In the genomic region with DNA sequence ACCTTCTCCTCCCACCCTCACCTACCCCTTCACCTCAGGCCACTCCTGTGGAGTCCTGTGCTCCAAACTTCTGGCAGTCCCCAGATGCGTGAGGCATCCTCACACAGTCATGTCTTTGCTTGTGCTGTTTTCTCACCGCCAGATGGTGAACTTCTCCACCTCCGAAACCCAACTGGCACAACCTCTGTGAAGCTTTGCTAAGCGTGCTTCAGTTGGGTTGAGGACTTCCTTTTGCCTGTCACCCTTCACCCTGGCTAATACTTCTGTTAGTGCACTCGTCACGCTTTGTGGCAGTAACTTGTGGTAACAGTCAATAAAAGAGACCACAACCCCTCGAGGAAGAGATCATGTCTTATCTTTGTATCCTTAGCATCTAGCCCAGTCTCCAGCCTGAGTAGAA, we compare ENCODE assay signal across 8 cellular contexts. TPM values are rescaled to one million over a fixed set of nuclear protein-coding genes. Genes with fewer than 3 reads are reported as not detected.
DNase-seq lines count a peak whose midpoint lies in the region; ATAC-seq and TF ChIP-seq lines count a peak whose summit lies in the region.

No MANE protein-coding gene starts in this region.

- no peaks in the 10 kb centered on the region for H3K27me3 Mint-ChIP-seq in CD8-positive, alpha-beta T cell (ENCODE audit: low read depth)
- H3K27me3 Mint-ChIP-seq in activated T-helper 17 cell treated with anti-CD3 and anti-CD28 coated beads, Interleukin-2, amount 50 U/mL, for 72 hours, result no peaks in the 10 kb centered on the region
- no peaks in the 10 kb centered on the region for H3K27me3 Mint-ChIP-seq in stimulated activated naive CD8-positive, alpha-beta T cell treated with anti-CD3 and anti-CD28 coated beads, Interleukin-15, Interleukin-2, amounts not matched to agents 100 ng/mL and 50 ng/mL, for 24 hours

- CTCF ChIA-PET in CD8-positive, alpha-beta T cell (lab: Charles Lee), result interaction anchor here (0.7 to 4.2 kb wide), 16 partner anchors 10 to 326 kb away, joined by 3 to 34 read pairs (median 5); no protein-coding TSS in a partner anchor

- WGBS in lower leg skin, 2 donors, result 80 to 91% methylated on average over 7 of the region's 7 CpGs
- WGBS in psoas muscle, 3 donors, result 87 to 91% (median 88%) methylated on average over 7 of the region's 7 CpGs

- H3K27me3 ChIP-seq in CD8-positive, alpha-beta T cell (ENCODE audit: insufficient read depth, low read length), result no peaks in the 10 kb centered on the region
- no peaks in the 10 kb centered on the region for H3K27me3 ChIP-seq in psoas muscle (ENCODE audit: insufficient read depth in 3 of 3, low read length in 2 of 3)

- TF ChIP-seq POLR2A in lower leg skin (IDR thresholded peaks at IDR 0.05), result no peak

- intact Hi-C loops in CD8-positive, alpha-beta T cell (cut with DNase I, micrococcal nuclease), result loop anchor here (1.0 to 10.0 kb wide), 3 partner anchors 53 to 371 kb away; no protein-coding TSS in a partner anchor
- intact Hi-C loops in lower leg skin (cut with DNase I; ENCODE audit: low total_unique reads) (no loop called here), psoas muscle (cut with DNase I) (no loop called here)

- peak; percentile 90 for ATAC-seq in CD8-positive, alpha-beta T cell
- ATAC-seq in GM21723 (IDR thresholded peaks at IDR 0.05; ENCODE audit: unreplicated experiment) (peak; percentile 58), psoas muscle (no peak)
- peak; percentile 85 for ATAC-seq in activated T-helper 17 cell treated with anti-CD3 and anti-CD28 coated beads, Interleukin-2, amount 50 U/mL, for 72 hours (replicated peaks)

- H3K4me1 Mint-ChIP-seq in CD8-positive, alpha-beta T cell (ENCODE audit: low read depth), result peaks cover 37% of the 10 kb centered on the region
- H3K4me1 Mint-ChIP-seq in activated T-helper 17 cell treated with anti-CD3 and anti-CD28 coated beads, Interleukin-2, amount 50 U/mL, for 72 hours, result peaks cover 6% of the 10 kb centered on the region
- peaks cover 39% of the 10 kb centered on the region for H3K4me1 Mint-ChIP-seq in stimulated activated naive CD8-positive, alpha-beta T cell treated with anti-CD3 and anti-CD28 coated beads, Interleukin-15, Interleukin-2, amounts not matched to agents 100 ng/mL and 50 ng/mL, for 24 hours (ENCODE audit: low read depth)

- POLR2A ChIA-PET in CD8-positive, alpha-beta T cell (lab: Charles Lee), result interaction anchor here (0.7 to 2.4 kb wide), 4 partner anchors 10 to 58 kb away, joined by 3 to 10 read pairs (median 6); no protein-coding TSS in a partner anchor

- H3K4me3 Mint-ChIP-seq in CD8-positive, alpha-beta T cell, result peak overlapping the region; percentile 38
- H3K4me3 Mint-ChIP-seq in activated T-helper 17 cell treated with anti-CD3 and anti-CD28 coated beads, Interleukin-2, amount 50 U/mL, for 72 hours, result peak overlapping the region; percentile 30
- peak overlapping the region; percentile 6 for H3K4me3 Mint-ChIP-seq in stimulated activated naive CD8-positive, alpha-beta T cell treated with anti-CD3 and anti-CD28 coated beads, Interleukin-15, Interleukin-2, amounts not matched to agents 100 ng/mL and 50 ng/mL, for 24 hours

- no peaks in the 10 kb centered on the region for H3K9me3 Mint-ChIP-seq in CD8-positive, alpha-beta T cell
- no peaks in the 10 kb centered on the region for H3K9me3 Mint-ChIP-seq in activated T-helper 17 cell treated with anti-CD3 and anti-CD28 coated beads, Interleukin-2, amount 50 U/mL, for 72 hours
- H3K9me3 Mint-ChIP-seq in stimulated activated naive CD8-positive, alpha-beta T cell treated with anti-CD3 and anti-CD28 coated beads, Interleukin-15, Interleukin-2, amounts not matched to agents 100 ng/mL and 50 ng/mL, for 24 hours, result no peaks in the 10 kb centered on the region

- peak overlapping the region; percentile 85 for H3K27ac Mint-ChIP-seq in CD8-positive, alpha-beta T cell
- peak overlapping the region; percentile 64 for H3K27ac Mint-ChIP-seq in activated T-helper 17 cell treated with anti-CD3 and anti-CD28 coated beads, Interleukin-2, amount 50 U/mL, for 72 hours
- H3K27ac Mint-ChIP-seq in stimulated activated naive CD8-positive, alpha-beta T cell treated with anti-CD3 and anti-CD28 coated beads, Interleukin-15, Interleukin-2, amounts not matched to agents 100 ng/mL and 50 ng/mL, for 24 hours, result peak overlapping the region; percentile 39

- peak; percentile 13 to 73 (median 50) for DNase-seq in CD8-positive, alpha-beta T cell
- DNase-seq in NCI-H524 treated with DMSO at 0.1 percent for 48 hours (lab: John Stamatoyannopoulos, UW), result peak; percentile 70
- DNase-seq in lower leg skin (ENCODE audit: low spot score in 2 of 2), result no peak
- no peak for DNase-seq in H4 (ENCODE audit: low spot score)
- DNase-seq in psoas muscle, result no peak

- peaks cover 27% of the 10 kb centered on the region for H3K4me1 ChIP-seq in CD8-positive, alpha-beta T cell (ENCODE audit: insufficient read depth, low read length)
- no peaks in the 10 kb centered on the region for H3K4me1 ChIP-seq in psoas muscle

- no peaks in the 10 kb centered on the region for H3K36me3 ChIP-seq in CD8-positive, alpha-beta T cell (ENCODE audit: insufficient read depth, low read length)
- H3K36me3 ChIP-seq in psoas muscle (ENCODE audit: insufficient read depth in 1 of 2, low read depth in 1 of 2), result peaks cover 0 to 7% of the 10 kb centered on the region in 2 donors

- TF ChIP-seq CTCF in CD8-positive, alpha-beta T cell (IDR thresholded peaks at IDR 0.05), result peak; percentile 36
- no peak for TF ChIP-seq CTCF in lower leg skin (IDR thresholded peaks at IDR 0.05)
- TF ChIP-seq CTCF in psoas muscle (IDR thresholded peaks at IDR 0.05), result no peak

- H3K36me3 Mint-ChIP-seq in CD8-positive, alpha-beta T cell, result peaks cover 8% of the 10 kb centered on the region
- no peaks in the 10 kb centered on the region for H3K36me3 Mint-ChIP-seq in activated T-helper 17 cell treated with anti-CD3 and anti-CD28 coated beads, Interleukin-2, amount 50 U/mL, for 72 hours (ENCODE audit: low read depth)
- no peaks in the 10 kb centered on the region for H3K36me3 Mint-ChIP-seq in stimulated activated naive CD8-positive, alpha-beta T cell treated with anti-CD3 and anti-CD28 coated beads, Interleukin-15, Interleukin-2, amounts not matched to agents 100 ng/mL and 50 ng/mL, for 24 hours (ENCODE audit: low read depth)

- no peak overlapping the region for H3K4me3 ChIP-seq in CD8-positive, alpha-beta T cell (ENCODE audit: low read depth, low read length)
- H3K4me3 ChIP-seq in lower leg skin (ENCODE audit: low read depth, poor library complexity, severe bottlenecking), result no peak overlapping the region
- no peak overlapping the region for H3K4me3 ChIP-seq in psoas muscle

- H3K9me3 ChIP-seq in CD8-positive, alpha-beta T cell (ENCODE audit: low read length), result no peaks in the 10 kb centered on the region
- no peaks in the 10 kb centered on the region for H3K9me3 ChIP-seq in psoas muscle

- no peak overlapping the region for H3K27ac ChIP-seq in CD8-positive, alpha-beta T cell (ENCODE audit: low read depth, low read length)
- no peak overlapping the region for H3K27ac ChIP-seq in psoas muscle

RNA-seq across cellular contexts. Expression of a gene that starts 42.0 kb away (rescaled TPM):
- 1 to 10 TPM; 1.8 to 2.3 TPM for total RNA-seq in CD8-positive, alpha-beta T cell
- total RNA-seq in activated T-helper 17 cell treated with anti-CD3 and anti-CD28 coated beads, Interleukin-2, amount 50 U/mL, for 72 hours, result under 1 TPM; 0.08 to 0.13 TPM
- 1 to 10 TPM in 3 of 4 donors, not detected in 1; 1.2 to 2.2 (median 1.5) TPM for total RNA-seq in lower leg skin
- total RNA-seq in H4 (2014; rRNA removed; shearing (Covaris generic)), result not detected in 2 replicates
- total RNA-seq in psoas muscle, result under 1 TPM; 0.13 to 0.48 (median 0.29) TPM
- polyA plus RNA-seq in psoas muscle, result under 1 TPM; 0.06 to 0.07 (median 0.06) TPM

RNA-seq across cellular contexts. Expression of a gene that starts 56.5 kb away (rescaled TPM):
- total RNA-seq in CD8-positive, alpha-beta T cell, result not detected
- total RNA-seq in activated T-helper 17 cell treated with anti-CD3 and anti-CD28 coated beads, Interleukin-2, amount 50 U/mL, for 72 hours, result not detected
- total RNA-seq in lower leg skin (not detected), psoas muscle (not detected)
- not detected in 2 replicates for total RNA-seq in H4 (2014; rRNA removed; shearing (Covaris generic))
- not detected for polyA plus RNA-seq in psoas muscle

Comparison
In these comparisons a context has a peak if more than half of its experiments do, and no peak if none do; other contexts are left out.
1. ATAC-seq: peak in CD8-positive, alpha-beta T cell (single experiment), GM21723 (single experiment) and activated T-helper 17 cell treated with anti-CD3 and anti-CD28 coated beads, Interleukin-2, amount 50 U/mL, for 72 hours (single experiment); none in psoas muscle (0 of 4).
2. DNase-seq: peak in CD8-positive, alpha-beta T cell (7 of 7) and NCI-H524 treated with DMSO at 0.1 percent for 48 hours (single experiment); none in lower leg skin (0 of 2), H4 (single experiment) and psoas muscle (0 of 2).
3. intact Hi-C loops: an anchor here in CD8-positive, alpha-beta T cell (1.0 to 10.0 kb wide); none called in lower leg skin and psoas muscle.
4. Peak in every context shown above with its lines, with median percentiles within 50 percentile points of each other: H3K27ac Mint-ChIP-seq and H3K4me3 Mint-ChIP-seq.